ENCODE assay signal across 25 cellular contexts in the genomic region with DNA sequence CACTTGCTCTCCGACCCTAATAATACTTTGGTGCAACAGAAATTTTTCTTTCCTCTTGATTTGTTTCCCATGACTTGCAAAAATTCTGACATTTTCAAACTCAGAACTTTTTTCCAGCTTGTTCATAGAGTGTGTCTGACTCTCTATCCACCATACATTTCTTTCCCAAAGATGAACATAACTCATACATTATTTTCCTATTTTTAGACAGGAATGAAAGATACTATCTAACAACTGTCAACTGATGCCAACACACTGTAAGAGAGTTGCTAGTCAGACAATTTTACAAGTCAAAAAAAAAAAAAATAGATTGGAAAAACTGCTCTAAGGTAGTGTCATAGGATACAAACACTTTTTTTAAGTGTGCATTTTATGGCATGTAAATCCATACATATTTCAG.
"Had no signal": no experiment of that assay in that cellular context is flagged by ENCODE, and none has a peak within 500 bp of the region (broad histone marks: within the 10 kb centered on the region; RNA-seq: fewer than 3 reads in every experiment).

No MANE protein-coding gene starts in this region.

- H3K36me3 ChIP-seq: colonic mucosa, esophagus squamous epithelium, gastrocnemius medialis, heart right ventricle, left lung, lower lobe of right lung had no signal

- FAIRE-seq: endometrium, islet of Langerhans, keratinocyte had no signal

- H3K4me1 ChIP-seq: gastrocnemius medialis, heart right ventricle, left lung, lower lobe of right lung had no signal

- ATAC-seq: effector memory CD8-positive, alpha-beta T cell; esophagus mucosa; gastrocnemius medialis; heart right ventricle; left cardiac atrium; left lung; left ventricle myocardium superior; lower lobe of right lung; mucosa of descending colon had no signal

- H3K27me3 ChIP-seq: colonic mucosa, esophagus squamous epithelium, gastrocnemius medialis, heart right ventricle, left lung had no signal

- H3K4me3 ChIP-seq: colonic mucosa, esophagus squamous epithelium, gastrocnemius medialis, heart right ventricle, left lung, lower lobe of right lung, mucosa of descending colon had no signal

- H3K9me3 ChIP-seq: colonic mucosa, esophagus squamous epithelium, gastrocnemius medialis, heart right ventricle, lower lobe of right lung, mucosa of descending colon had no signal

- DNase-seq: colonic mucosa; cortex of kidney; effector CD8-positive, alpha-beta T cell; effector memory CD8-positive, alpha-beta T cell; endodermal cell; erythroblast; esophagus squamous epithelium; foreskin fibroblast; gastrocnemius medialis; glutamatergic neuron; head of caudate nucleus; heart right ventricle; hippocampal formation; left cardiac atrium; left lung; left ventricle myocardium superior; lower lobe of right lung; mesenchymal stem cell; mucosa of descending colon; naive B cell had no signal

- H3K27ac ChIP-seq: colonic mucosa, epithelial cell of prostate, esophagus squamous epithelium, gastrocnemius medialis, heart right ventricle, left lung, lower lobe of right lung had no signal
